ENCODE assay signal across 13 cellular contexts in the genomic region with DNA sequence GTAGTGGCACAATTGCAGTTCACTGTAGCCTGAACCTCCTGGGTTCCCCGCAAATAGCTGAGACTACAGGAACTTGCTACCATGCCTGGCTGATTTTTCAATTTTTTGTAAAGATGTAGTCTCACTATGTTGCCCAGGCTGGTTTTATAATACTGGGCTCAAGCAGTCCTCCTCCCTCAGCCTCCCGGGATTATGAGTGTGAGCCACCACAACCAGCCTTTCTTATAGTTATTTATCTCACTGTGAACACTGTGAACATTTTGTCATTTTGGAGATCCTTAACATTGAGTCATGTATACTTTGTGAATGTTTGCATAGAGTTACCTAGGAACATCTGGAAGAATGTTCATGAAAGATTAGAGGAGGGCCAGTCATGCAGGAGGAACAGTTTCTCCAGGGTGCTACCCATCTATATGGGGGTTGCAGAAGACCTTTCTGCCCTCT.
DNase-seq lines count a peak whose midpoint lies in the region; ATAC-seq, FAIRE-seq and TF ChIP-seq lines count a peak whose summit lies in the region.
"Had no signal": no experiment of that assay in that cellular context is flagged by ENCODE, and none has a peak within 500 bp of the region (broad histone marks: within the 10 kb centered on the region; RNA-seq: fewer than 3 reads in every experiment).

No MANE protein-coding gene starts in this region.

- CTCF ChIA-PET in activated naive CD4-positive, alpha-beta T cell treated with anti-CD3 and anti-CD28 coated beads, Interleukin-2, amount 10 ng/mL, durations not matched to agents 7 days and 5 days (lab: Charles Lee) = no interaction called here

- H3K9me3 ChIP-seq in BLaER1 treated with 17β-estradiol and CSF1 and Interleukin-3, amounts not matched to agents 10 nM and 100 nM (replicated peaks in 1 of 11) = peaks cover 8 to 16% (median 11%) of the 10 kb centered on the region in 11 experiments; a peak in 18 of 22 replicates
- H3K9me3 ChIP-seq in astrocyte (ENCODE audit: insufficient read depth, low read depth, low read length) = no peaks in the 10 kb centered on the region
- no peaks in the 10 kb centered on the region for H3K9me3 ChIP-seq in iPS-18a (ENCODE audit: control insufficient read depth, low read depth, low read length)
- no peaks in the 10 kb centered on the region for H3K9me3 ChIP-seq in thyroid gland

- H3K4me3 ChIP-seq in BLaER1 treated with 17β-estradiol and CSF1 and Interleukin-3, amounts not matched to agents 10 nM and 100 nM = no peak overlapping the region
- no peak overlapping the region for H3K4me3 ChIP-seq in astrocyte (ENCODE audit: insufficient read depth, low read depth, low read length)
- no peak overlapping the region for H3K4me3 ChIP-seq in iPS-18a (ENCODE audit: low read length)
- no peak overlapping the region for H3K4me3 ChIP-seq in thyroid gland (replicated peaks in 1 of 3)

- peaks cover 19 to 57% (median 38%) of the 10 kb centered on the region in 10 experiments for H3K4me1 ChIP-seq in BLaER1 treated with 17β-estradiol and CSF1 and Interleukin-3, amounts not matched to agents 10 nM and 100 nM
- H3K4me1 ChIP-seq in astrocyte (ENCODE audit: insufficient read depth, low read length) (no peaks in the 10 kb centered on the region), iPS-18a (ENCODE audit: control insufficient read depth, low read depth, low read length) (peaks cover 32% of the 10 kb centered on the region), thyroid gland (no peaks in the 10 kb centered on the region)

- H3K4me3 Mint-ChIP-seq in astrocyte (ENCODE audit: unreplicated experiment) = no peak overlapping the region
- no peak overlapping the region for H3K4me3 Mint-ChIP-seq in activated naive CD4-positive, alpha-beta T cell treated with anti-CD3 and anti-CD28 coated beads, Interleukin-2, amount 10 ng/mL, durations not matched to agents 7 days and 5 days
- H3K4me3 Mint-ChIP-seq: stimulated activated naive CD8-positive, alpha-beta T cell treated with anti-CD3 and anti-CD28 coated beads, Interleukin-15, amount 100 ng/mL, for 72 hours had no signal

- peak overlapping the region in 8 of 11 experiments; percentile 23 to 70 (median 36); a peak in 16 of 22 replicates for H3K4me2 ChIP-seq in BLaER1 treated with 17β-estradiol and CSF1 and Interleukin-3, amounts not matched to agents 10 nM and 100 nM
- no peak overlapping the region for H3K4me2 ChIP-seq in astrocyte (ENCODE audit: low read length)

- H3K27me3 Mint-ChIP-seq in astrocyte (ENCODE audit: low read depth, unreplicated experiment) = no peaks in the 10 kb centered on the region
- H3K27me3 Mint-ChIP-seq in activated naive CD4-positive, alpha-beta T cell treated with anti-CD3 and anti-CD28 coated beads, Interleukin-2, amount 10 ng/mL, durations not matched to agents 7 days and 5 days = no peaks in the 10 kb centered on the region
- H3K27me3 Mint-ChIP-seq: stimulated activated naive CD8-positive, alpha-beta T cell treated with anti-CD3 and anti-CD28 coated beads, Interleukin-15, amount 100 ng/mL, for 72 hours had no signal

- TF ChIP-seq CTCF in astrocyte (IDR thresholded peaks at IDR 0.05; ENCODE audit: insufficient read depth, low read depth, low read length) (no peak), thyroid gland (IDR thresholded peaks at IDR 0.05) (no peak)

- H3K9me3 Mint-ChIP-seq in astrocyte (ENCODE audit: unreplicated experiment) = peaks cover 2% of the 10 kb centered on the region
- peaks cover 8% of the 10 kb centered on the region for H3K9me3 Mint-ChIP-seq in activated naive CD4-positive, alpha-beta T cell treated with anti-CD3 and anti-CD28 coated beads, Interleukin-2, amount 10 ng/mL, durations not matched to agents 7 days and 5 days

- no peak overlapping the region for H3K9ac ChIP-seq in BLaER1 treated with 17β-estradiol and CSF1 and Interleukin-3, amounts not matched to agents 10 nM and 100 nM
- no peak overlapping the region for H3K9ac ChIP-seq in astrocyte (ENCODE audit: low read length)
- H3K9ac ChIP-seq in iPS-18a (ENCODE audit: low read length) = peak overlapping the region; percentile 1

- H3K4me1 Mint-ChIP-seq in astrocyte (ENCODE audit: low read depth, unreplicated experiment) = peaks cover 28% of the 10 kb centered on the region
- H3K4me1 Mint-ChIP-seq in activated naive CD4-positive, alpha-beta T cell treated with anti-CD3 and anti-CD28 coated beads, Interleukin-2, amount 10 ng/mL, durations not matched to agents 7 days and 5 days = peaks cover 17% of the 10 kb centered on the region

- 95 to 97% methylated on average over 2 of the region's 2 CpGs for WGBS in thyroid gland, 2 donors

- TF ChIP-seq POLR2A in thyroid gland (IDR thresholded peaks at IDR 0.05) = no peak

- H3K27ac Mint-ChIP-seq in astrocyte (ENCODE audit: unreplicated experiment) = peak overlapping the region; percentile 63
- H3K27ac Mint-ChIP-seq in activated naive CD4-positive, alpha-beta T cell treated with anti-CD3 and anti-CD28 coated beads, Interleukin-2, amount 10 ng/mL, durations not matched to agents 7 days and 5 days = no peak overlapping the region
- H3K27ac Mint-ChIP-seq: stimulated activated naive CD8-positive, alpha-beta T cell treated with anti-CD3 and anti-CD28 coated beads, Interleukin-15, amount 100 ng/mL, for 72 hours had no signal

- H2AFZ ChIP-seq in astrocyte (ENCODE audit: low read depth, low read length) = no peak overlapping the region

- peaks cover 0 to 16% (median 6%) of the 10 kb centered on the region in 11 experiments; a peak in 6 of 22 replicates for H3K36me3 ChIP-seq in BLaER1 treated with 17β-estradiol and CSF1 and Interleukin-3, amounts not matched to agents 10 nM and 100 nM
- H3K36me3 ChIP-seq in astrocyte (ENCODE audit: insufficient read depth, low read length) = no peaks in the 10 kb centered on the region
- H3K36me3 ChIP-seq in iPS-18a (ENCODE audit: control insufficient read depth, low read depth, low read length) = peaks cover 4% of the 10 kb centered on the region
- H3K36me3 ChIP-seq in thyroid gland = no peaks in the 10 kb centered on the region

- H3K79me2 ChIP-seq in astrocyte (ENCODE audit: insufficient read depth, low read length) = no peaks in the 10 kb centered on the region

- no peak for FAIRE-seq in astrocyte (lab: Jason Lieb, UNC)

- H3K27ac ChIP-seq in BLaER1 treated with 17β-estradiol and CSF1 and Interleukin-3, amounts not matched to agents 10 nM and 100 nM = no peak overlapping the region
- H3K27ac ChIP-seq in astrocyte (ENCODE audit: low read depth, low read length) (no peak overlapping the region), iPS-18a (ENCODE audit: low read length) (no peak overlapping the region), thyroid gland (no peak overlapping the region)

- no peaks in the 10 kb centered on the region for H3K36me3 Mint-ChIP-seq in astrocyte (ENCODE audit: low read depth, unreplicated experiment)
- H3K36me3 Mint-ChIP-seq in activated naive CD4-positive, alpha-beta T cell treated with anti-CD3 and anti-CD28 coated beads, Interleukin-2, amount 10 ng/mL, durations not matched to agents 7 days and 5 days = peaks cover 5% of the 10 kb centered on the region

- ATAC-seq in stimulated activated naive CD8-positive, alpha-beta T cell treated with anti-CD3 and anti-CD28 coated beads, Interleukin-15, Interleukin-2, amounts not matched to agents 100 U/mL and 50 U/mL, for 24 hours = no peak
- ATAC-seq: Panc1; stimulated activated naive CD8-positive, alpha-beta T cell treated with anti-CD3 and anti-CD28 coated beads, Interleukin-15, amount 100 ng/mL, for 72 hours had no signal

- H4K20me1 ChIP-seq in BLaER1 treated with 17β-estradiol and CSF1 and Interleukin-3, amounts not matched to agents 10 nM and 100 nM = no peaks in the 10 kb centered on the region
- no peaks in the 10 kb centered on the region for H4K20me1 ChIP-seq in astrocyte (ENCODE audit: insufficient read depth, low read length)

- H3K27me3 ChIP-seq in BLaER1 treated with 17β-estradiol and CSF1 and Interleukin-3, amounts not matched to agents 10 nM and 100 nM = no peaks in the 10 kb centered on the region
- H3K27me3 ChIP-seq in astrocyte (ENCODE audit: insufficient read depth, low read length) (no peaks in the 10 kb centered on the region), iPS-18a (ENCODE audit: control insufficient read depth, insufficient read depth, low read length) (no peaks in the 10 kb centered on the region), thyroid gland (no peaks in the 10 kb centered on the region)

- peak; percentile 9 for DNase-seq in LHCN-M2 (ENCODE audit: low read depth)
- DNase-seq in astrocyte (ENCODE audit: low read depth) = peak; percentile 29
- no peak for DNase-seq in activated naive CD4-positive, alpha-beta T cell treated with anti-CD3 and anti-CD28 coated beads, Interleukin-2, amount 10 ng/mL, durations not matched to agents 7 days and 5 days
- no peak for DNase-seq in retina
- no peak for DNase-seq in stimulated activated naive CD8-positive, alpha-beta T cell treated with anti-CD3 and anti-CD28 coated beads, Interleukin-15, Interleukin-2, amounts not matched to agents 100 U/mL and 50 U/mL, for 24 hours
- no peak for DNase-seq in thyroid gland
- DNase-seq: cortex of kidney; NCI-H446; stimulated activated naive CD8-positive, alpha-beta T cell treated with anti-CD3 and anti-CD28 coated beads, Interleukin-15, amount 100 ng/mL, for 72 hours; SW 1271 had no signal

- intact Hi-C loops in thyroid gland (cut with DNase I) = no loop called here

Comparison
In these comparisons a context has a peak if more than half of its experiments do, and no peak if none do; other contexts are left out.
1. DNase-seq: peak in LHCN-M2 (single experiment) and astrocyte (single experiment); none in activated naive CD4-positive, alpha-beta T cell treated with anti-CD3 and anti-CD28 coated beads, Interleukin-2, amount 10 ng/mL, durations not matched to agents 7 days and 5 days (single experiment), retina (single experiment), stimulated activated naive CD8-positive, alpha-beta T cell treated with anti-CD3 and anti-CD28 coated beads, Interleukin-15, Interleukin-2, amounts not matched to agents 100 U/mL and 50 U/mL, for 24 hours (single experiment) and thyroid gland (0 of 2).